ENCODE assay signal across 7 cellular contexts in genomic region chr11:2778630-2779498, GRCh38.
A peak's percentile ranks its signal among the peaks of the same experiment; 100 is the strongest.
DNase-seq lines count a peak whose midpoint lies in the region; ATAC-seq, FAIRE-seq and TF ChIP-seq lines count a peak whose summit lies in the region.

No MANE protein-coding gene starts in this region.

- H3K4me1 Mint-ChIP-seq in naive thymus-derived CD4-positive, alpha-beta T cell = peaks cover under 1 to 17% (median 8%) of the 10 kb centered on the region in 7 donors

- peaks cover 0 to 46% (median 0%) of the 10 kb centered on the region in 3 experiments for H3K36me3 ChIP-seq in naive thymus-derived CD4-positive, alpha-beta T cell (ENCODE audit: control insufficient read depth in 2 of 3, insufficient read depth in 3 of 3, low read length in 3 of 3)

- no peaks in the 10 kb centered on the region for H3K9me3 ChIP-seq in naive thymus-derived CD4-positive, alpha-beta T cell (ENCODE audit: control insufficient read depth in 2 of 3, low read length in 3 of 3)

- H3K4me3 Mint-ChIP-seq in naive thymus-derived CD4-positive, alpha-beta T cell = no peak overlapping the region

- no peak overlapping the region for H3K4me3 ChIP-seq in naive thymus-derived CD4-positive, alpha-beta T cell (ENCODE audit: low read length)

- peaks cover 0 to 8% (median 0%) of the 10 kb centered on the region in 5 donors for H3K27me3 Mint-ChIP-seq in naive thymus-derived CD4-positive, alpha-beta T cell

- H3K27ac ChIP-seq in naive thymus-derived CD4-positive, alpha-beta T cell (ENCODE audit: low read depth, low read length) = no peak overlapping the region

- no peak for TF ChIP-seq POLR2A in GM12892 (IDR thresholded peaks at IDR 0.05; ENCODE audit: low read depth, low read length)

- CTCF ChIA-PET in naive thymus-derived CD4-positive, alpha-beta T cell (lab: Charles Lee) = no interaction called here

- no peaks in the 10 kb centered on the region for H3K4me1 ChIP-seq in naive thymus-derived CD4-positive, alpha-beta T cell (ENCODE audit: control insufficient read depth in 2 of 2, insufficient read depth in 2 of 2, low read length in 2 of 2)

- intact Hi-C loops in naive thymus-derived CD4-positive, alpha-beta T cell (cut with micrococcal nuclease) = no loop called here

- no peak overlapping the region for H3K27ac Mint-ChIP-seq in naive thymus-derived CD4-positive, alpha-beta T cell

- peak; percentile 44 for ATAC-seq in naive thymus-derived CD4-positive, alpha-beta T cell
- ATAC-seq in HG02973 (IDR thresholded peaks at IDR 0.05; ENCODE audit: unreplicated experiment) = no peak

- H3K27me3 ChIP-seq in naive thymus-derived CD4-positive, alpha-beta T cell (ENCODE audit: control insufficient read depth in 2 of 2, insufficient read depth in 2 of 2, low read length in 2 of 2) = no peaks in the 10 kb centered on the region

- peaks cover 0 to 30% (median 8%) of the 10 kb centered on the region in 5 donors for H3K36me3 Mint-ChIP-seq in naive thymus-derived CD4-positive, alpha-beta T cell

- POLR2A ChIA-PET in naive thymus-derived CD4-positive, alpha-beta T cell (lab: Charles Lee) = no interaction called here

- DNase-seq in GM12892 (ENCODE audit: insufficient read length) = peak; percentile 28
- peak; percentile 92 for DNase-seq in Kasumi-1 (lab: John Stamatoyannopoulos, UW)
- peak; percentile 74 for DNase-seq in UCSD-AML1 (lab: John Stamatoyannopoulos, UW; ENCODE audit: unreplicated experiment)
- DNase-seq in fibroblast of peridontal ligament (ENCODE audit: extremely low read depth) = peak; percentile 69
- peak in 2 of 9 donors; percentile 4 to 16 for DNase-seq in naive thymus-derived CD4-positive, alpha-beta T cell
- no peak for DNase-seq in stimulated activated naive CD4-positive, alpha-beta T cell treated with Interleukin-2 at 50 U/mL for 16 hours (lab: John Stamatoyannopoulos, UW)

- peaks cover 0 to 2% (median 0%) of the 10 kb centered on the region in 11 donors for H3K9me3 Mint-ChIP-seq in naive thymus-derived CD4-positive, alpha-beta T cell

- FAIRE-seq in GM12892 (lab: Jason Lieb, UNC) = no peak
